ENCODE assay signal across 8 cellular contexts in the genomic region with DNA sequence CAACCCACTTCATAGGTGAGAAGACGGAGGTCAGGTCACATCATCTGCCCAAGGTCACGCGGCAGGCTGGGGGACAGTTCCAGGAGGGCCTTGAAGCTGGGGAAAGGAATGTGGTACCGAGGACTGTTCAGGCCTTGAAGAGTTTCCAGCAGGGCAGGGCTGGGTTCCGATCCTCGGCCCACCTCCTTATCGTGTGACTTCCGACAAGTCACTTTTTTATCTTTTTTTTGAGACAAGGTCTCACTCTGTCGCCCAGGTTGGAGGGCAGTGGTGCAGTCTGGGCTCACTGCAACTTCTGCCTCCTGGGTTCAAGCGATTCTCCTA. TPM values are rescaled to one million over a fixed set of nuclear protein-coding genes. Genes with fewer than 3 reads are reported as not detected.
DNase-seq lines count a peak whose midpoint lies in the region; ATAC-seq and TF ChIP-seq lines count a peak whose summit lies in the region.

No MANE protein-coding gene starts in this region.

- H3K4me3 ChIP-seq in GM23338 (peak overlapping the region; percentile 71), foreskin fibroblast (ENCODE audit: low read depth in 1 of 2, low read length in 2 of 2) (peak overlapping the region; percentile 60 to 92), retinal pigment epithelial cell (ENCODE audit: low read length) (peak overlapping the region; percentile 88)

- peaks cover 17% of the 10 kb centered on the region for H3K36me3 Mint-ChIP-seq in GM23338 (ENCODE audit: low read depth)

- H3K27me3 ChIP-seq in GM23338 (ENCODE audit: insufficient read depth): no peaks in the 10 kb centered on the region

- peaks cover 16% of the 10 kb centered on the region for H3K4me1 Mint-ChIP-seq in GM23338

- peak overlapping the region; percentile 94 for H3K4me3 Mint-ChIP-seq in GM23338

- no peak overlapping the region for H2AFZ ChIP-seq in GM23338

- H3K4me2 ChIP-seq in GM23338: peak overlapping the region; percentile 93

- no peaks in the 10 kb centered on the region for H3K9me2 ChIP-seq in GM23338 (ENCODE audit: insufficient read depth)

- ATAC-seq in GM23338 (no peak; the same call in 1 of the 3 replicates), GM18909 (IDR thresholded peaks at IDR 0.05; ENCODE audit: poor library complexity, unreplicated experiment) (no peak), HG03175 (IDR thresholded peaks at IDR 0.05; ENCODE audit: unreplicated experiment) (no peak)

- no peaks in the 10 kb centered on the region for H4K20me1 ChIP-seq in GM23338 (replicated peaks; ENCODE audit: insufficient read depth)

- TF ChIP-seq CTCF in GM23338 (conservative IDR thresholded peaks at IDR 0.05; ENCODE audit: low read depth in 2 of 2): no peak
- no peak for TF ChIP-seq CTCF in VCaP (conservative IDR thresholded peaks at IDR 0.05)
- no peak for TF ChIP-seq CTCF in foreskin fibroblast (IDR thresholded peaks at IDR 0.05; ENCODE audit: low read depth, low read length)
- TF ChIP-seq CTCF in retinal pigment epithelial cell (conservative IDR thresholded peaks at IDR 0.05; ENCODE audit: low read depth, low read length): no peak

- peaks cover 22% of the 10 kb centered on the region for H3K27me3 Mint-ChIP-seq in GM23338 (ENCODE audit: insufficient read depth, low read depth, poor library complexity)

- peaks cover 3% of the 10 kb centered on the region; the same call in 1 of the 2 replicates for H3K4me1 ChIP-seq in GM23338 (ENCODE audit: insufficient read depth)

- H3K9me3 Mint-ChIP-seq in GM23338: no peaks in the 10 kb centered on the region

- peaks cover 6% of the 10 kb centered on the region; the same call in 1 of the 2 replicates for H3K36me3 ChIP-seq in GM23338 (ENCODE audit: insufficient read depth)

- H3K27ac ChIP-seq in GM23338 (ENCODE audit: low read depth): 0 out of 2 replicates have a peak overlapping the region, but pooled peaks have one; percentile 27
- peak overlapping the region; percentile 96 for H3K27ac ChIP-seq in VCaP

- peak overlapping the region; percentile 93 for H3K27ac Mint-ChIP-seq in GM23338

- no peak for DNase-seq in GM23338 (ENCODE audit: low spot score)
- peak in 1 of 2 donors; percentile 53 for DNase-seq in foreskin fibroblast
- no peak for DNase-seq in retinal pigment epithelial cell (ENCODE audit: low read depth)
- no peak for DNase-seq in DMS 273 (lab: John Stamatoyannopoulos, UW; ENCODE audit: unreplicated experiment)
- DNase-seq in activated CD8-positive, alpha-beta memory T cell treated with anti-CD3 and anti-CD28 coated beads, Interleukin-2, amount 50 U/mL, for 4 hours: no peak

- H3K79me2 ChIP-seq in GM23338 (replicated peaks; ENCODE audit: insufficient read depth): peaks cover 13% of the 10 kb centered on the region

- H3F3A ChIP-seq in GM23338 (replicated peaks; ENCODE audit: low read depth): no peaks in the 10 kb centered on the region

TF ChIP-seq in GM23338, 12 proteins besides CTCF, POLR2A, EP300 and RAD21:
- TF ChIP-seq, protein P1, sequence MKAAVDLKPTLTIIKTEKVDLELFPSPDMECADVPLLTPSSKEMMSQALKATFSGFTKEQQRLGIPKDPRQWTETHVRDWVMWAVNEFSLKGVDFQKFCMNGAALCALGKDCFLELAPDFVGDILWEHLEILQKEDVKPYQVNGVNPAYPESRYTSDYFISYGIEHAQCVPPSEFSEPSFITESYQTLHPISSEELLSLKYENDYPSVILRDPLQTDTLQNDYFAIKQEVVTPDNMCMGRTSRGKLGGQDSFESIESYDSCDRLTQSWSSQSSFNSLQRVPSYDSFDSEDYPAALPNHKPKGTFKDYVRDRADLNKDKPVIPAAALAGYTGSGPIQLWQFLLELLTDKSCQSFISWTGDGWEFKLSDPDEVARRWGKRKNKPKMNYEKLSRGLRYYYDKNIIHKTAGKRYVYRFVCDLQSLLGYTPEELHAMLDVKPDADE (IDR thresholded peaks at IDR 0.05): no peak
- no peak for TF ChIP-seq ZNF331 (CRISPR knock-in tag; IDR thresholded peaks at IDR 0.05; ENCODE audit: low read depth)
- TF ChIP-seq ZNF114 (CRISPR knock-in tag; IDR thresholded peaks at IDR 0.05): no peak
- no peak for TF ChIP-seq JUNB (IDR thresholded peaks at IDR 0.05; ENCODE audit: unreplicated experiment)
- no peak for TF ChIP-seq CREB1 (CRISPR knock-in tag; IDR thresholded peaks at IDR 0.05; ENCODE audit: low read depth)
- no peak for TF ChIP-seq POLR2AphosphoS5 (IDR thresholded peaks at IDR 0.05; ENCODE audit: low read depth)
- no peak for TF ChIP-seq NANOG (IDR thresholded peaks at IDR 0.05; ENCODE audit: borderline replicate concordance)
- no peak for TF ChIP-seq EZH2phosphoT487 (IDR thresholded peaks at IDR 0.05; ENCODE audit: unreplicated experiment)
- TF ChIP-seq, protein P2, sequence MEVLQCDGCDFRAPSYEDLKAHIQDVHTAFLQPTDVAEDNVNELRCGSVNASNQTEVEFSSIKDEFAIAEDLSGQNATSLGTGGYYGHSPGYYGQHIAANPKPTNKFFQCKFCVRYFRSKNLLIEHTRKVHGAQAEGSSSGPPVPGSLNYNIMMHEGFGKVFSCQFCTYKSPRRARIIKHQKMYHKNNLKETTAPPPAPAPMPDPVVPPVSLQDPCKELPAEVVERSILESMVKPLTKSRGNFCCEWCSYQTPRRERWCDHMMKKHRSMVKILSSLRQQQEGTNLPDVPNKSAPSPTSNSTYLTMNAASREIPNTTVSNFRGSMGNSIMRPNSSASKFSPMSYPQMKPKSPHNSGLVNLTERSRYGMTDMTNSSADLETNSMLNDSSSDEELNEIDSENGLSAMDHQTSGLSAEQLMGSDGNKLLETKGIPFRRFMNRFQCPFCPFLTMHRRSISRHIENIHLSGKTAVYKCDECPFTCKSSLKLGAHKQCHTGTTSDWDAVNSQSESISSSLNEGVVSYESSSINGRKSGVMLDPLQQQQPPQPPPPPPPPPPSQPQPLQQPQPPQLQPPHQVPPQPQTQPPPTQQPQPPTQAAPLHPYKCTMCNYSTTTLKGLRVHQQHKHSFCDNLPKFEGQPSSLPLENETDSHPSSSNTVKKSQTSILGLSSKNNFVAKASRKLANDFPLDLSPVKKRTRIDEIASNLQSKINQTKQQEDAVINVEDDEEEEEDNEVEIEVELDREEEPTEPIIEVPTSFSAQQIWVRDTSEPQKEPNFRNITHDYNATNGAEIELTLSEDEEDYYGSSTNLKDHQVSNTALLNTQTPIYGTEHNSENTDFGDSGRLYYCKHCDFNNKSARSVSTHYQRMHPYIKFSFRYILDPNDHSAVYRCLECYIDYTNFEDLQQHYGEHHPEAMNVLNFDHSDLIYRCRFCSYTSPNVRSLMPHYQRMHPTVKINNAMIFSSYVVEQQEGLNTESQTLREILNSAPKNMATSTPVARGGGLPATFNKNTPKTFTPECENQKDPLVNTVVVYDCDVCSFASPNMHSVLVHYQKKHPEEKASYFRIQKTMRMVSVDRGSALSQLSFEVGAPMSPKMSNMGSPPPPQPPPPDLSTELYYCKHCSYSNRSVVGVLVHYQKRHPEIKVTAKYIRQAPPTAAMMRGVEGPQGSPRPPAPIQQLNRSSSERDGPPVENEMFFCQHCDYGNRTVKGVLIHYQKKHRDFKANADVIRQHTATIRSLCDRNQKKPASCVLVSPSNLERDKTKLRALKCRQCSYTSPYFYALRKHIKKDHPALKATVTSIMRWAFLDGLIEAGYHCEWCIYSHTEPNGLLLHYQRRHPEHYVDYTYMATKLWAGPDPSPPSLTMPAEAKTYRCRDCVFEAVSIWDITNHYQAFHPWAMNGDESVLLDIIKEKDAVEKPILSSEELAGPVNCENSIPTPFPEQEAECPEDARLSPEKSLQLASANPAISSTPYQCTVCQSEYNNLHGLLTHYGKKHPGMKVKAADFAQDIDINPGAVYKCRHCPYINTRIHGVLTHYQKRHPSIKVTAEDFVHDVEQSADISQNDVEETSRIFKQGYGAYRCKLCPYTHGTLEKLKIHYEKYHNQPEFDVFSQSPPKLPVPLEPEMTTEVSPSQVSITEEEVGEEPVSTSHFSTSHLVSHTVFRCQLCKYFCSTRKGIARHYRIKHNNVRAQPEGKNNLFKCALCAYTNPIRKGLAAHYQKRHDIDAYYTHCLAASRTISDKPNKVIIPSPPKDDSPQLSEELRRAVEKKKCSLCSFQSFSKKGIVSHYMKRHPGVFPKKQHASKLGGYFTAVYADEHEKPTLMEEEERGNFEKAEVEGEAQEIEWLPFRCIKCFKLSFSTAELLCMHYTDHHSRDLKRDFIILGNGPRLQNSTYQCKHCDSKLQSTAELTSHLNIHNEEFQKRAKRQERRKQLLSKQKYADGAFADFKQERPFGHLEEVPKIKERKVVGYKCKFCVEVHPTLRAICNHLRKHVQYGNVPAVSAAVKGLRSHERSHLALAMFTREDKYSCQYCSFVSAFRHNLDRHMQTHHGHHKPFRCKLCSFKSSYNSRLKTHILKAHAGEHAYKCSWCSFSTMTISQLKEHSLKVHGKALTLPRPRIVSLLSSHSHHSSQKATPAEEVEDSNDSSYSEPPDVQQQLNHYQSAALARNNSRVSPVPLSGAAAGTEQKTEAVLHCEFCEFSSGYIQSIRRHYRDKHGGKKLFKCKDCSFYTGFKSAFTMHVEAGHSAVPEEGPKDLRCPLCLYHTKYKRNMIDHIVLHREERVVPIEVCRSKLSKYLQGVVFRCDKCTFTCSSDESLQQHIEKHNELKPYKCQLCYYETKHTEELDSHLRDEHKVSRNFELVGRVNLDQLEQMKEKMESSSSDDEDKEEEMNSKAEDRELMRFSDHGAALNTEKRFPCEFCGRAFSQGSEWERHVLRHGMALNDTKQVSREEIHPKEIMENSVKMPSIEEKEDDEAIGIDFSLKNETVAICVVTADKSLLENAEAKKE (CRISPR knock-in tag; IDR thresholded peaks at IDR 0.05): no peak
- TF ChIP-seq STAT1 (IDR thresholded peaks at IDR 0.05; ENCODE audit: unreplicated experiment): no peak
TF ChIP-seq in GM23338: peak in this region for 0.

RNA-seq across cellular contexts. Expression of gene NDUFS8, which starts 0.6 kb away (rescaled TPM):
- 157 and 175 TPM in 2 replicates for total RNA-seq in GM23338 (2014; rRNA removed; shearing (Covaris generic))
- 304 and 308 TPM in 2 replicates for polyA plus RNA-seq in GM23338 (2016; fragmentation: Nextera tagmentation; extraction: Ambion mirVana)

RNA-seq across cellular contexts. Expression of gene TCIRG1, which starts 7.7 kb away (rescaled TPM):
- 31.2 and 40.4 TPM in 2 replicates for total RNA-seq in GM23338 (2014; rRNA removed; shearing (Covaris generic))
- polyA plus RNA-seq in GM23338 (2016; fragmentation: Nextera tagmentation; extraction: Ambion mirVana): 18.5 and 20.4 TPM in 2 replicates

RNA-seq across cellular contexts. Expression of gene ALDH3B1, which starts 21.0 kb away (rescaled TPM):
- total RNA-seq in GM23338 (2014; rRNA removed; shearing (Covaris generic)): not detected in 2 replicates
- polyA plus RNA-seq in GM23338 (2016; fragmentation: Nextera tagmentation; extraction: Ambion mirVana): 0.17 and 0.52 TPM in 2 replicates

RNA-seq across cellular contexts. Expression of gene UNC93B1, which starts 27.2 kb away (rescaled TPM):
- 28.0 and 34.4 TPM in 2 replicates for total RNA-seq in GM23338 (2014; rRNA removed; shearing (Covaris generic))
- 15.7 and 16.2 TPM in 2 replicates for polyA plus RNA-seq in GM23338 (2016; fragmentation: Nextera tagmentation; extraction: Ambion mirVana)
